In genomic region chr17:901964-902363, GRCh38 we compare ENCODE assay signal across 16 cellular contexts.
DNase-seq lines count a peak whose midpoint lies in the region; ATAC-seq and TF ChIP-seq lines count a peak whose summit lies in the region.
"Had no signal": no experiment of that assay in that cellular context is flagged by ENCODE, and none has a peak within 500 bp of the region (broad histone marks: within the 10 kb centered on the region; RNA-seq: fewer than 3 reads in every experiment).

No MANE protein-coding gene starts in this region.

- H3K36me3 ChIP-seq in Peyer's patch (no peaks in the 10 kb centered on the region), tibial artery (no peaks in the 10 kb centered on the region)

- H3K27me3 ChIP-seq in Peyer's patch: no peaks in the 10 kb centered on the region
- H3K27me3 ChIP-seq in foreskin keratinocyte: no peaks in the 10 kb centered on the region
- H3K27me3 ChIP-seq in tibial artery: no peaks in the 10 kb centered on the region

- H3K4me3 ChIP-seq in Peyer's patch (no peak overlapping the region), tibial artery (no peak overlapping the region)

- H3K27ac ChIP-seq in Peyer's patch (peak overlapping the region; percentile 18 to 81 (median 42)), foreskin keratinocyte (peak overlapping the region; percentile 86), tibial artery (peak overlapping the region; percentile 70 to 79)

- no peaks in the 10 kb centered on the region for H3K9me3 Mint-ChIP-seq in nephron progenitor cell
- no peaks in the 10 kb centered on the region for H3K9me3 Mint-ChIP-seq in stimulated activated naive CD8-positive, alpha-beta T cell treated with anti-CD3 and anti-CD28 coated beads, Interleukin-15, amount 100 ng/mL, for 72 hours
- H3K9me3 Mint-ChIP-seq in activated T-cell treated with anti-CD3 and anti-CD28 coated beads, Interleukin-2, amount 50 U/mL, for 4 hours: no peaks in the 10 kb centered on the region
- H3K9me3 Mint-ChIP-seq: activated T-cell treated with anti-CD3 and anti-CD28 coated beads, Interleukin-2, amount 50 U/mL, for 24 hours had no signal

- H3K36me3 Mint-ChIP-seq in nephron progenitor cell (ENCODE audit: low read depth): peaks cover 27% of the 10 kb centered on the region
- H3K36me3 Mint-ChIP-seq in activated T-cell treated with anti-CD3 and anti-CD28 coated beads, Interleukin-2, amount 50 U/mL, for 4 hours (ENCODE audit: insufficient read depth): no peaks in the 10 kb centered on the region

- no peaks in the 10 kb centered on the region for H3K4me1 ChIP-seq in Peyer's patch
- peaks cover 59% of the 10 kb centered on the region for H3K4me1 ChIP-seq in foreskin keratinocyte
- peaks cover 0 to 48% (median 21%) of the 10 kb centered on the region in 4 donors for H3K4me1 ChIP-seq in tibial artery

- H3K4me1 Mint-ChIP-seq in nephron progenitor cell: peaks cover 75% of the 10 kb centered on the region
- H3K4me1 Mint-ChIP-seq in stimulated activated naive CD8-positive, alpha-beta T cell treated with anti-CD3 and anti-CD28 coated beads, Interleukin-15, amount 100 ng/mL, for 72 hours: no peaks in the 10 kb centered on the region
- H3K4me1 Mint-ChIP-seq in activated T-cell treated with anti-CD3 and anti-CD28 coated beads, Interleukin-2, amount 50 U/mL, for 4 hours (ENCODE audit: low read depth): no peaks in the 10 kb centered on the region

- H3K27me3 Mint-ChIP-seq in nephron progenitor cell (ENCODE audit: low read depth, poor library complexity): no peaks in the 10 kb centered on the region
- H3K27me3 Mint-ChIP-seq in stimulated activated naive CD8-positive, alpha-beta T cell treated with anti-CD3 and anti-CD28 coated beads, Interleukin-15, amount 100 ng/mL, for 72 hours: peaks cover 82% of the 10 kb centered on the region
- H3K27me3 Mint-ChIP-seq in activated T-cell treated with anti-CD3 and anti-CD28 coated beads, Interleukin-2, amount 50 U/mL, for 4 hours (ENCODE audit: low read depth): peaks cover 82% of the 10 kb centered on the region

- peak overlapping the region; percentile 87 for H3K27ac Mint-ChIP-seq in nephron progenitor cell
- no peak overlapping the region for H3K27ac Mint-ChIP-seq in stimulated activated naive CD8-positive, alpha-beta T cell treated with anti-CD3 and anti-CD28 coated beads, Interleukin-15, amount 100 ng/mL, for 72 hours
- H3K27ac Mint-ChIP-seq: activated T-cell treated with anti-CD3 and anti-CD28 coated beads, Interleukin-2, amount 50 U/mL, for 24 hours had no signal

- ATAC-seq in foreskin keratinocyte (peak; percentile 32), GM21381 (IDR thresholded peaks at IDR 0.05; ENCODE audit: unreplicated experiment) (no peak)
- no peak for ATAC-seq in stimulated activated naive CD8-positive, alpha-beta T cell treated with anti-CD3 and anti-CD28 coated beads, Interleukin-15, amount 100 ng/mL, for 72 hours
- ATAC-seq in activated T-cell treated with anti-CD3 and anti-CD28 coated beads, Interleukin-2, amount 50 U/mL, for 4 hours: no peak

- DNase-seq in Peyer's patch: no peak
- no peak for DNase-seq in foreskin keratinocyte
- no peak for DNase-seq in nephron progenitor cell
- DNase-seq in tibial artery: no peak
- DNase-seq in NCI-H1092 (lab: John Stamatoyannopoulos, UW): no peak
- DNase-seq in stimulated activated naive CD8-positive, alpha-beta T cell treated with anti-CD3 and anti-CD28 coated beads, Interleukin-15, amount 100 ng/mL, for 72 hours: no peak
- DNase-seq in activated T-cell treated with anti-CD3 and anti-CD28 coated beads, Interleukin-2, amount 50 U/mL, for 4 hours: no peak
- DNase-seq: activated CD4-positive, alpha-beta T cell treated with anti-CD3 and anti-CD28 coated beads for 48 hours; activated T-cell treated with anti-CD3 and anti-CD28 coated beads, Interleukin-2, amount 50 U/mL, for 24 hours; AML-193; DMS 273 treated with DMSO at 0.1 percent for 48 hours; foreskin melanocyte; Karpas-422; NCI-H524 treated with DMSO at 0.1 percent for 48 hours; stimulated activated CD4-positive, alpha-beta T cell treated with anti-CD3 and anti-CD28 coated beads, Interleukin-15, amount 100 ng/mL, for 24 hours had no signal

- H3K9me3 ChIP-seq in Peyer's patch (no peaks in the 10 kb centered on the region), tibial artery (no peaks in the 10 kb centered on the region)

- H3K4me3 Mint-ChIP-seq in nephron progenitor cell: no peak overlapping the region
- no peak overlapping the region for H3K4me3 Mint-ChIP-seq in stimulated activated naive CD8-positive, alpha-beta T cell treated with anti-CD3 and anti-CD28 coated beads, Interleukin-15, amount 100 ng/mL, for 72 hours
- no peak overlapping the region for H3K4me3 Mint-ChIP-seq in activated T-cell treated with anti-CD3 and anti-CD28 coated beads, Interleukin-2, amount 50 U/mL, for 4 hours
- H3K4me3 Mint-ChIP-seq: activated T-cell treated with anti-CD3 and anti-CD28 coated beads, Interleukin-2, amount 50 U/mL, for 24 hours had no signal

- intact Hi-C loops in tibial artery (cut with DNase I; ENCODE audit: low total_unique reads): no loop called here

- TF ChIP-seq POLR2A in Peyer's patch (IDR thresholded peaks at IDR 0.05): no peak

- TF ChIP-seq CTCF in Peyer's patch (IDR thresholded peaks at IDR 0.05) (no peak), foreskin keratinocyte (conservative IDR thresholded peaks at IDR 0.05) (no peak), nephron progenitor cell (IDR thresholded peaks at IDR 0.05) (no peak), tibial artery (IDR thresholded peaks at IDR 0.05) (no peak)
